Comparison of ENCODE assay signal across 32 cellular contexts in genomic region chr1:55969322-55969721, GRCh38.
"Had no signal": no experiment of that assay in that cellular context is flagged by ENCODE, and none has a peak within 500 bp of the region (broad histone marks: within the 10 kb centered on the region; RNA-seq: fewer than 3 reads in every experiment).

No MANE protein-coding gene starts in this region.

- H3K27ac ChIP-seq: adrenal gland, body of pancreas, brain microvascular endothelial cell, breast epithelium, VCaP had no signal

- H3K27me3 ChIP-seq: adrenal gland, body of pancreas, brain microvascular endothelial cell, breast epithelium had no signal

- ATAC-seq: activated CD8-positive, alpha-beta T cell treated with anti-CD3 and anti-CD28 coated beads for 36 hours; activated naive CD4-positive, alpha-beta T cell treated with anti-CD3 and anti-CD28 coated beads, Interleukin-2, amount 50 U/mL, for 72 hours; activated T-cell treated with anti-CD3 and anti-CD28 coated beads, Interleukin-2, amount 50 U/mL, for 4 hours; activated T-cell treated with anti-CD3 and anti-CD28 coated beads, Interleukin-2, amount 50 U/mL, for 72 hours; activated T-helper 17 cell treated with anti-CD3 and anti-CD28 coated beads, Interleukin-2, amount 50 U/mL, for 72 hours; body of pancreas had no signal

- DNase-seq: activated B cell treated with CpG ODN at 0.5 μM for 24 hours; activated CD4-positive, alpha-beta memory T cell treated with anti-CD3 and anti-CD28 coated beads for 36 hours; activated CD4-positive, alpha-beta T cell treated with anti-CD3 and anti-CD28 coated beads for 4 hours; activated CD4-positive, alpha-beta T cell treated with anti-CD3 and anti-CD28 coated beads, Interleukin-2, amount 10 ng/mL, durations not matched to agents 24 days and 14 days; activated CD4-positive, alpha-beta T cell treated with anti-CD3 and anti-CD28 coated beads, Interleukin-2, amount 50 U/mL, for 1 hour; activated CD4-positive, alpha-beta T cell treated with anti-CD3 and anti-CD28 coated beads, Interleukin-2, amount 50 U/mL, for 4 hours; activated CD4-positive, CD25-positive, alpha-beta regulatory T cell treated with anti-CD3 and anti-CD28 coated beads, Interleukin-2, amount 50 U/mL, for 72 hours; activated CD8-positive, alpha-beta memory T cell treated with anti-CD3 and anti-CD28 coated beads, Interleukin-2, amount 50 U/mL, for 4 hours; activated CD8-positive, alpha-beta T cell treated with anti-CD3 and anti-CD28 coated beads for 36 hours; activated effector memory CD4-positive, alpha-beta T cell treated with anti-CD3 and anti-CD28 coated beads, Interleukin-2, amount 50 U/mL, for 16 hours; activated gamma-delta T cell treated with Interleukin-2 at 50 U/mL for 16 hours; activated naive CD4-positive, alpha-beta T cell; activated naive CD4-positive, alpha-beta T cell treated with anti-CD3 and anti-CD28 coated beads for 36 hours; activated naive CD4-positive, alpha-beta T cell treated with anti-CD3 and anti-CD28 coated beads, Interleukin-2, amount 50 U/mL, for 16 hours; activated naive CD8-positive, alpha-beta T cell treated with anti-CD3 and anti-CD28 coated beads for 36 hours; activated T-cell treated with anti-CD3 and anti-CD28 coated beads for 4 hours; activated T-cell treated with anti-CD3 and anti-CD28 coated beads, Interleukin-2, amount 50 U/mL, for 1 hour; activated T-cell treated with anti-CD3 and anti-CD28 coated beads, Interleukin-2, amount 50 U/mL, for 4 hours; activated T-cell treated with anti-CD3 and anti-CD28 coated beads, Interleukin-2, amount 50 U/mL, for 72 hours; adrenal gland; amniotic stem cell; aorta; body of pancreas; brain microvascular endothelial cell; central memory CD4-positive, alpha-beta T cell; T-helper 1 cell; T-helper 2 cell; T-helper 9 cell had no signal

- H3K4me1 ChIP-seq: adrenal gland, body of pancreas, breast epithelium had no signal

- H3K36me3 ChIP-seq: adrenal gland, brain microvascular endothelial cell, breast epithelium had no signal

- H3K9me3 ChIP-seq: adrenal gland, body of pancreas, breast epithelium had no signal

- H3K4me3 ChIP-seq: adrenal gland, body of pancreas, breast epithelium had no signal
